In the genomic region with DNA sequence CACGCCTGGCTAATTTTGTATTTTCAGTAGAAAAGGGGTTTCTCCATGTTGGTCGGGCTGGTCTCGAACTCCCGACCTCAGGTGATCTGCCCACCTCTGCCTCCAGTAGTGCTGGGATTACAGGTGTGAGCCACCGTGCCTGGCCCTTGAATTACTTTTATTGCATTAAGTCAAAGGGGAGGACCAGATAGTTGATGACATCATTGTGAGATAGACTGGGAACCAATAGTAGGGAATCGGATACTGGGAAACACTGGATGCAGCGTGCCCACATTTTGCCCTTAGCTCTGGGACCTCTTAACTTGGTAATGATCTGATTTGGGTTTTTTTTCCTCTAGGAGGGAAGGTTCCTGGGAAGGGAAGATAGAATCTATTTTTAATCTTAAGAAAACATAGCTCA, we compare ENCODE assay signal across 24 cellular contexts. TPM values are rescaled to one million over a fixed set of nuclear protein-coding genes. Genes with fewer than 3 reads are reported as not detected.
A peak's percentile ranks its signal among the peaks of the same experiment; 100 is the strongest.
DNase-seq lines count a peak whose midpoint lies in the region; ATAC-seq, FAIRE-seq and TF ChIP-seq lines count a peak whose summit lies in the region.
"Had no signal": no experiment of that assay in that cellular context is flagged by ENCODE, and none has a peak within 500 bp of the region (broad histone marks: within the 10 kb centered on the region; RNA-seq: fewer than 3 reads in every experiment).

No MANE protein-coding gene starts in this region.

- no peak overlapping the region for H2AFZ ChIP-seq in HepG2 (ENCODE audit: low read length)

- peaks cover 7% of the 10 kb centered on the region for H3K4me1 Mint-ChIP-seq in progenitor cell of endocrine pancreas (ENCODE audit: low read depth)

- TF ChIP-seq POLR2A in HepG2 (IDR thresholded peaks at IDR 0.05; ENCODE audit: insufficient read depth in 1 of 2, low read depth in 2 of 2, low read length in 2 of 2), result no peak

- WGBS in HepG2 (ENCODE audit: low lambda C conversion rate), result 98% methylated on average over 7 of the region's 7 CpGs

- H3K79me2 ChIP-seq in HepG2 (ENCODE audit: insufficient read depth, low read length), result peaks cover 24% of the 10 kb centered on the region

- no peaks in the 10 kb centered on the region for H3K36me3 ChIP-seq in right atrium auricular region
- peaks cover 0 to 17% of the 10 kb centered on the region in 2 experiments; a peak in 3 of 5 replicates for H3K36me3 ChIP-seq in HepG2 (replicated peaks in 1 of 2; ENCODE audit: control insufficient read depth in 1 of 2, insufficient read depth in 2 of 2, low read length in 2 of 2)
- peaks cover 0 to 5% (median 0%) of the 10 kb centered on the region in 3 donors for H3K36me3 ChIP-seq in tibial artery
- H3K36me3 ChIP-seq in SJCRH30, result peaks cover 13% of the 10 kb centered on the region

- H3K36me3 Mint-ChIP-seq in progenitor cell of endocrine pancreas (ENCODE audit: insufficient read depth), result peaks cover 3% of the 10 kb centered on the region

- H3K4me3 ChIP-seq in right atrium auricular region (no peak overlapping the region), HepG2 (replicated peaks in 1 of 3; ENCODE audit: insufficient read depth in 1 of 3, low read depth in 2 of 3, low read length in 3 of 3) (no peak overlapping the region), tibial artery (no peak overlapping the region), SJCRH30 (no peak overlapping the region)
- H3K4me3 ChIP-seq: BLaER1, GM12878 had no signal

- H3K9me3 Mint-ChIP-seq in progenitor cell of endocrine pancreas (ENCODE audit: low read depth), result no peaks in the 10 kb centered on the region
- H3K9me3 Mint-ChIP-seq: CD4-positive, alpha-beta T cell; H9 had no signal

- TF ChIP-seq RAD21 in HepG2 (CRISPR knock-in tag; IDR thresholded peaks at IDR 0.05), result no peak

- CTCF ChIA-PET in HepG2 (lab: Yijun Ruan, JAX; ENCODE audit: low intra/inter-chr PET ratio, low total read pairs), result no interaction called here

- in situ Hi-C loops in HepG2 (cut with HindIII; ENCODE audit: extremely low pct_ligation_motif_present, low pct_unique_long_range_greater_than_20kb), result no loop called here

- TF ChIP-seq CTCF in right atrium auricular region (IDR thresholded peaks at IDR 0.05) (no peak), HepG2 (CRISPR knock-in tag; IDR thresholded peaks at IDR 0.05) (no peak), progenitor cell of endocrine pancreas (IDR thresholded peaks at IDR 0.05; ENCODE audit: unreplicated experiment) (no peak), tibial artery (IDR thresholded peaks at IDR 0.05) (no peak)

- peak overlapping the region; percentile 56 for H3K27ac Mint-ChIP-seq in progenitor cell of endocrine pancreas
- H3K27ac Mint-ChIP-seq: CD4-positive, alpha-beta T cell had no signal

- H3K9ac ChIP-seq in HepG2 (ENCODE audit: insufficient read depth, low read depth, low read length), result no peak overlapping the region
- H3K9ac ChIP-seq: BLaER1, KMS-11 had no signal

- intact Hi-C loops in left cardiac atrium (cut with DNase I) (no loop called here), HepG2 (cut with micrococcal nuclease; ENCODE audit: unreplicated experiment) (no loop called here), tibial artery (cut with DNase I; ENCODE audit: low total_unique reads) (no loop called here)

- H3K4me3 Mint-ChIP-seq in progenitor cell of endocrine pancreas (ENCODE audit: low read depth), result no peak overlapping the region
- H3K4me3 Mint-ChIP-seq: CD4-positive, alpha-beta T cell; H9 had no signal

- peak; percentile 2 for DNase-seq in left cardiac atrium
- DNase-seq in right atrium auricular region (ENCODE audit: low spot score), result no peak
- DNase-seq in HepG2 (ENCODE audit: low spot score), result no peak
- DNase-seq in progenitor cell of endocrine pancreas (ENCODE audit: low spot score, unreplicated experiment), result no peak
- DNase-seq in tibial artery, result no peak
- DNase-seq in SJCRH30, result no peak
- DNase-seq in HuH-7.5 (ENCODE audit: low spot score), result no peak
- no peak for DNase-seq in NCI-H748 treated with DMSO at 0.1 percent for 48 hours (lab: John Stamatoyannopoulos, UW)
- DNase-seq: ACHN; CD4-positive, alpha-beta T cell; COR-L47; DMS79 treated with DMSO at 0.1 percent for 48 hours; H9; NCI-H1105; NCI-H146; NCI-H2029; NCI-H2227 treated with DMSO at 0.1 percent for 48 hours; NCI-H510A; NCI-H774; NK-92 treated with Interleukin-12 subunit alpha and Interleukin-12 subunit beta, amount 100 ng/mL, for 24 hours had no signal

- no peaks in the 10 kb centered on the region for H3K27me3 Mint-ChIP-seq in progenitor cell of endocrine pancreas
- H3K27me3 Mint-ChIP-seq: CD4-positive, alpha-beta T cell had no signal

- no peak overlapping the region for H3K4me2 ChIP-seq in HepG2 (ENCODE audit: low read depth, low read length)
- H3K4me2 ChIP-seq: BLaER1, KMS-11 had no signal

- ATAC-seq in left cardiac atrium, result no peak
- ATAC-seq in HepG2, result no peak
- ATAC-seq: GM12878 had no signal

- no TSS peak for BruUV-seq in HepG2 (replicated peaks; lab: Mats Ljungman, UMichigan)

- no peaks in the 10 kb centered on the region for H4K20me1 ChIP-seq in HepG2 (ENCODE audit: insufficient read depth, low read length)

- FAIRE-seq in HepG2 (lab: Jason Lieb, UNC), result no peak
- FAIRE-seq: GM12878 had no signal

- H3K27me3 ChIP-seq in right atrium auricular region (no peaks in the 10 kb centered on the region), HepG2 (ENCODE audit: control insufficient read depth in 1 of 2, insufficient read depth in 2 of 2, low read length in 2 of 2) (no peaks in the 10 kb centered on the region), tibial artery (no peaks in the 10 kb centered on the region), SJCRH30 (no peaks in the 10 kb centered on the region)
- H3K27me3 ChIP-seq: BLaER1 had no signal

- no peak overlapping the region for H3K27ac ChIP-seq in right atrium auricular region
- H3K27ac ChIP-seq in HepG2 (ENCODE audit: extremely low read length, insufficient read depth, low read length), result no peak overlapping the region
- H3K27ac ChIP-seq in tibial artery, result peak overlapping the region; percentile 75 to 79
- no peak overlapping the region for H3K27ac ChIP-seq in SJCRH30
- H3K27ac ChIP-seq: 22Rv1, BLaER1, KMS-11 had no signal

- H3K4me1 ChIP-seq in right atrium auricular region (peaks cover 0 to 24% of the 10 kb centered on the region in 2 donors), HepG2 (ENCODE audit: insufficient read depth, low read length) (peaks cover 28% of the 10 kb centered on the region), tibial artery (peaks cover 0 to 99% (median 43%) of the 10 kb centered on the region in 4 donors), SJCRH30 (peaks cover 7% of the 10 kb centered on the region)

- POLR2A ChIA-PET in HepG2 (lab: Yijun Ruan, JAX), result no interaction called here

- TF ChIP-seq EP300 in HepG2 (IDR thresholded peaks at IDR 0.05; ENCODE audit: low read depth in 2 of 2, low read length in 2 of 2), result no peak
- no peak for TF ChIP-seq EP300 in HepG2 (CRISPR knock-in tag; IDR thresholded peaks at IDR 0.05; ENCODE audit: borderline replicate concordance)

- no peaks in the 10 kb centered on the region for H3K9me3 ChIP-seq in right atrium auricular region
- no peaks in the 10 kb centered on the region for H3K9me3 ChIP-seq in HepG2 (ENCODE audit: low read length)
- H3K9me3 ChIP-seq in tibial artery, result no peaks in the 10 kb centered on the region
- H3K9me3 ChIP-seq in SJCRH30 (replicated peaks), result no peaks in the 10 kb centered on the region
- H3K9me3 ChIP-seq: BLaER1 had no signal

TF ChIP-seq in HepG2, 621 proteins besides CTCF, POLR2A, EP300 and RAD21 (continues in another document):
- TF ChIP-seq SNAPC2 (CRISPR knock-in tag; IDR thresholded peaks at IDR 0.05) (no peak), MEIS1 (CRISPR knock-in tag; IDR thresholded peaks at IDR 0.05; ENCODE audit: borderline replicate concordance) (no peak), ESRRA (CRISPR knock-in tag; IDR thresholded peaks at IDR 0.05; ENCODE audit: low read depth) (no peak)

RNA-seq across cellular contexts. Expression of gene DAG1, which starts 19.2 kb away (rescaled TPM):
- total RNA-seq in left cardiac atrium (100 to 1,000 TPM in 1 of 2 donors, 10 to 100 TPM in 1; 91.4 to 100 TPM), right atrium auricular region (100 to 1,000 TPM; 115 to 174 TPM), HepG2 (2016; rRNA removed; fragmentation: Illumina TruSeq; extraction: Trizol) (26.0 and 50.4 TPM in 2 replicates), progenitor cell of endocrine pancreas (109 and 114 TPM in 2 replicates)
- total RNA-seq in HepG2 (2016; cell fraction: cytosol; rRNA removed; fragmentation: Illumina TruSeq; extraction: Trizol; ENCODE audit: low read depth), result 7.6 and 8.6 TPM in 2 replicates
- total RNA-seq in HepG2 (2016; cell fraction: insoluble cytoplasmic fraction; rRNA removed; fragmentation: Illumina TruSeq; extraction: Trizol), result 23.1 and 46.3 TPM in 2 replicates
- total RNA-seq in HepG2 (2016; cell fraction: membrane; rRNA removed; fragmentation: Illumina TruSeq; extraction: Trizol), result 16.0 and 18.5 TPM in 2 replicates
- total RNA-seq in HepG2 (2016; cell fraction: nucleus; rRNA removed; fragmentation: Illumina TruSeq; extraction: Trizol), result 65.8 and 74.0 TPM in 2 replicates
- 47.3 and 49.4 TPM in 2 replicates for polyA plus RNA-seq in HepG2 (2011; rRNA removed)
- 28.9 and 29.7 TPM in 2 replicates for polyA plus RNA-seq in HepG2 (2011; cell fraction: cytosol; rRNA removed)
- 24.1 and 25.2 TPM in 2 replicates for polyA plus RNA-seq in HepG2 (2011; cell fraction: nucleus; rRNA removed)
- polyA plus RNA-seq in HepG2 (2012), result 16.5 and 18.8 TPM in 2 replicates
- 3.2 and 3.4 TPM in 2 replicates for polyA plus RNA-seq in HepG2 (2016; cell fraction: cytosol; fragmentation: Illumina TruSeq; extraction: Trizol; ENCODE audit: low read depth)
- polyA plus RNA-seq in HepG2 (2016; cell fraction: insoluble cytoplasmic fraction; fragmentation: Illumina TruSeq; extraction: Trizol; ENCODE audit: low read depth), result 25.3 and 29.2 TPM in 2 replicates
- 8.3 and 8.4 TPM in 2 replicates for polyA plus RNA-seq in HepG2 (2016; cell fraction: membrane; fragmentation: Illumina TruSeq; extraction: Trizol; ENCODE audit: low read depth)
- polyA plus RNA-seq in HepG2 (2016; cell fraction: nucleus; fragmentation: Illumina TruSeq; extraction: Trizol; ENCODE audit: insufficient read depth, low read depth), result 93.4 and 97.1 TPM in 2 replicates
- polyA minus RNA-seq in HepG2 (2011; rRNA and poly(A)+ RNA removed; ENCODE audit: low replicate concordance), result 198 and 220 TPM in 2 replicates
- 39.7 and 54.7 TPM in 2 replicates for polyA minus RNA-seq in HepG2 (2011; cell fraction: cytosol; rRNA and poly(A)+ RNA removed)
- 16.2 and 17.4 TPM in 2 replicates for polyA minus RNA-seq in HepG2 (2011; cell fraction: nucleus; rRNA and poly(A)+ RNA removed)
- total RNA-seq in SJCRH30 (2014; rRNA removed; shearing (Covaris generic)), result 79.5 and 82.8 TPM in 2 replicates

Comparison
In these comparisons a context has a peak if more than half of its experiments do, and no peak if none do; other contexts are left out.
1. H3K27ac ChIP-seq: peak in tibial artery (2 of 2); none in right atrium auricular region (0 of 2), HepG2 (single experiment) and SJCRH30 (single experiment).